8 cellular contexts compared by ENCODE assay signal in the genomic region with DNA sequence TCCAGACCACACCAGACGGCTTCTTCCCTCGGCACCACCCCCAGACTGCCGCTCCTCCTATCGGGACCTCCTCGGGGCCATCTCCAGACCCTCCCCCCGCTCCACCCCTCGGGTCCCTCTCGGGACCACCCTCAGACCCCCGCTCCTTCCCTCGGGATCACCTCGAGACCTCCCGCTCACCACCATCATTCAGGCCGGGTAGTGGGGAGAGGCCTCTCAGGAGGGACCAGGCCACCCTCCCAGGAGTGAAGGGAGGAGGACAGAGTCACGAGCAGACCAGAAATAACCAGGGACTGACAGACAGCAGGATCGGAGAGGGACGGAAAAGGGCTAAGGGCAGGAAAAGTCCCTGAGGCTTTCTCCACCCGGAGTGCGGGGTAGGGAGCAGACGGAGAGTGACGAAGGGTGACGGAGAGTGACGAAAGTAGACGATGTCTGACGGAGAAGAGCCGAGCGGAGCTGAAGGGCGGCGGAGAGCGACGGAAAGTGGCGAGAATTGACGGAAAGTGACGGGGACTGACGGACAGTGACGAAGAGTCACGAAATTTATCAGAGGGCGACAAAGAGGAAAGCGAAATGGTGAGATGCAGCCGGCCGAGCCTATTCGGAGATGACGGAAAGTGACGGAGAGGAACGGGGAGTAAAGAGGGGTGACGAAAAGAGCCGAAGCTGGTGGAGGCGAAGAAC.
DNase-seq lines count a peak whose midpoint lies in the region; ATAC-seq, FAIRE-seq and TF ChIP-seq lines count a peak whose summit lies in the region.
"Not testable (repeated sequence)": the region's sequence is repeated elsewhere in the genome, so short reads cannot be mapped to it uniquely, and the experiment has no call there.

No MANE protein-coding gene starts in this region.

- TF ChIP-seq CTCF in glutamatergic neuron (IDR thresholded peaks at IDR 0.05; ENCODE audit: partially characterized antibody, unreplicated experiment); omental fat pad (IDR thresholded peaks at IDR 0.05): not testable (repeated sequence)

- not testable (repeated sequence) for H3K27me3 Mint-ChIP-seq in T-cell; glutamatergic neuron (ENCODE audit: unreplicated experiment)

- H3K27ac Mint-ChIP-seq in T-cell; glutamatergic neuron (ENCODE audit: unreplicated experiment): not testable (repeated sequence)

- not testable (repeated sequence) for H3K4me1 Mint-ChIP-seq in T-cell; glutamatergic neuron (ENCODE audit: low read depth, unreplicated experiment)

- CTCF ChIA-PET in T-cell (lab: Charles Lee), result not testable (repeated sequence)

- POLR2A ChIA-PET in T-cell (lab: Charles Lee), result not testable (repeated sequence)

- H3K4me3 Mint-ChIP-seq in T-cell, result not testable (repeated sequence)
- peak overlapping the region; percentile 38 for H3K4me3 Mint-ChIP-seq in glutamatergic neuron (ENCODE audit: unreplicated experiment)

- DNase-seq in T-cell (peak in 14 of 34 experiments; percentile 23 to 69 (median 53)), glutamatergic neuron (peak; percentile 71), omental fat pad (ENCODE audit: low spot score) (peak; percentile 32)
- peak; percentile 67 for DNase-seq in activated naive CD4-positive, alpha-beta T cell treated with Interleukin-2 at 50 U/mL for 16 hours

- FAIRE-seq in A204.1 (lab: Jason Lieb, UNC), result peak; percentile 87

- ATAC-seq in GM18909 (IDR thresholded peaks at IDR 0.05; ENCODE audit: poor library complexity, unreplicated experiment) (peak; percentile 96), GM21737 (IDR thresholded peaks at IDR 0.05; ENCODE audit: unreplicated experiment) (peak; percentile 47), HG03108 (IDR thresholded peaks at IDR 0.05; ENCODE audit: unreplicated experiment) (peak; percentile 78), T-cell (replicated peaks in 1 of 4) (peak; percentile 88 to 96 (median 92)), omental fat pad (ENCODE audit: low FRiP score) (peak; percentile 91)

- not testable (repeated sequence) for H3K9me3 Mint-ChIP-seq in T-cell; glutamatergic neuron (ENCODE audit: unreplicated experiment)

- not testable (repeated sequence) for H3K36me3 Mint-ChIP-seq in T-cell; glutamatergic neuron (ENCODE audit: unreplicated experiment)
